In the genomic region with DNA sequence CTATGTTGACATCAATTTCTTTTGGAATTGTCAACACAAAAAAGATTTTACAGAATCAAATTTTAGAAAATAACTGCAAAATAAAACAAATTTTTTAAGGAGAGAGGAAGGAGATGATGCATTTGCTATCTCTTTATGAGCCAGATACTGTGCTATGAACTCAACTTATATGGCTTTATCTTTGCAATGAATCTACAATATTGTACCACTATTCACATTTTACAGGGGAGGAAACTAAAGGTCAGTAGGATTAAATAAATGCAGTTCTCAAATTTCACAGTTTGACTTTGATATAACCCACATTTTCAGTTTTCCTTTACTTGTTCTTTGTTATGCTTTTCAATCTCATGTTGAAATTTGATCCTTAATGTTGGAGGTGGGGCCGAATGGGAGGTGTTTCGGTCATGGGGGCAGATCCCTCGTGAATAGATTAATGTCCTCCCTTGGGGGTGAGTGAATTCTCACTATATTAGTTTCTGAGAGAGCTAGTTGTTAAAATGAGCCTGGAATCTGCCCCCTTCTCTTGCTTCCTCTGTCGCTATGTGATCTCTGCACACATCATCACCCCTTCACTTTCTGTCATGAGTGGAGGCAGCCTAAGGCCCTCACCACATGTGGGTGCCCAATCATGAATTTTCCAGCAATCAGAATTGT, we compare ENCODE assay signal across 17 cellular contexts. TPM values are rescaled to one million over a fixed set of nuclear protein-coding genes. Genes with fewer than 3 reads are reported as not detected.
DNase-seq lines count a peak whose midpoint lies in the region; TF ChIP-seq lines count a peak whose summit lies in the region.
"Had no signal": no experiment of that assay in that cellular context is flagged by ENCODE, and none has a peak within 500 bp of the region (broad histone marks: within the 10 kb centered on the region; RNA-seq: fewer than 3 reads in every experiment).

No MANE protein-coding gene starts in this region.

- no peaks in the 10 kb centered on the region for H3K27me3 ChIP-seq in neutrophil
- H3K27me3 ChIP-seq in sigmoid colon = no peaks in the 10 kb centered on the region
- H3K27me3 ChIP-seq: BE2C had no signal

- peaks cover 13% of the 10 kb centered on the region for H3K4me1 Mint-ChIP-seq in osteocyte (ENCODE audit: unreplicated experiment)

- no peak for TF ChIP-seq EP300 in sigmoid colon (IDR thresholded peaks at IDR 0.05)

- H3K4me3 Mint-ChIP-seq in osteocyte (ENCODE audit: unreplicated experiment) = no peak overlapping the region
- H3K4me3 Mint-ChIP-seq: activated CD4-positive, alpha-beta memory T cell treated with anti-CD3 and anti-CD28 coated beads, Interleukin-2, amount 10 ng/mL, durations not matched to agents 7 days and 5 days; T-helper 17 cell had no signal

- TF ChIP-seq POLR2A in sigmoid colon (IDR thresholded peaks at IDR 0.05) = no peak

- no peak overlapping the region for H3K27ac Mint-ChIP-seq in osteocyte (ENCODE audit: unreplicated experiment)
- H3K27ac Mint-ChIP-seq: activated CD4-positive, alpha-beta memory T cell treated with anti-CD3 and anti-CD28 coated beads, Interleukin-2, amount 10 ng/mL, durations not matched to agents 7 days and 5 days; T-helper 17 cell had no signal

- H3K36me3 ChIP-seq in neutrophil (no peaks in the 10 kb centered on the region), sigmoid colon (no peaks in the 10 kb centered on the region)
- H3K36me3 ChIP-seq: BE2C had no signal

- H3K9me3 ChIP-seq in neutrophil (no peaks in the 10 kb centered on the region), sigmoid colon (no peaks in the 10 kb centered on the region)
- H3K9me3 ChIP-seq: BE2C had no signal

- H3K27me3 Mint-ChIP-seq in osteocyte (ENCODE audit: unreplicated experiment) = peaks cover 2% of the 10 kb centered on the region
- H3K27me3 Mint-ChIP-seq: activated CD4-positive, alpha-beta memory T cell treated with anti-CD3 and anti-CD28 coated beads, Interleukin-2, amount 10 ng/mL, durations not matched to agents 7 days and 5 days; T-helper 17 cell had no signal

- intact Hi-C loops in sigmoid colon (cut with DNase I) = no loop called here

- no peak overlapping the region for H3K4me3 ChIP-seq in neutrophil (ENCODE audit: low read depth in 1 of 2, low read length in 1 of 2)
- H3K4me3 ChIP-seq in sigmoid colon = no peak overlapping the region
- H3K4me3 ChIP-seq: lung, PC-9 had no signal

- peak; percentile 3 for DNase-seq in EH (ENCODE audit: low read depth)
- peak; percentile 34 for DNase-seq in NCI-H2171 (lab: John Stamatoyannopoulos, UW)
- no peak for DNase-seq in epithelial cell of prostate (ENCODE audit: low read depth, low spot score)
- no peak for DNase-seq in sigmoid colon
- no peak for DNase-seq in osteocyte (ENCODE audit: extremely low spot score, unreplicated experiment)
- no peak for DNase-seq in stimulated activated CD8-positive, alpha-beta memory T cell treated with anti-CD3 and anti-CD28 coated beads, Interleukin-4, amount 100 ng/mL, for 48 hours
- no peak for DNase-seq in iPS-NIHi11 (ENCODE audit: low spot score)
- DNase-seq: activated CD4-positive, alpha-beta memory T cell treated with anti-CD3 and anti-CD28 coated beads, Interleukin-2, amount 10 ng/mL, durations not matched to agents 7 days and 5 days; activated naive CD4-positive, alpha-beta T cell treated with Interleukin-2 at 50 U/mL for 16 hours; BE2C; cortex of kidney; KBM-7; NCI-H2227 treated with DMSO at 0.1 percent for 48 hours; PC-9; T-helper 17 cell had no signal

- peak overlapping the region; percentile 90 for H3K27ac ChIP-seq in epithelial cell of prostate
- H3K27ac ChIP-seq in neutrophil = peak overlapping the region; percentile 88
- no peak overlapping the region for H3K27ac ChIP-seq in sigmoid colon
- H3K27ac ChIP-seq: PC-9 had no signal

- peaks cover 44 to 64% of the 10 kb centered on the region in 2 experiments for H3K4me1 ChIP-seq in neutrophil (ENCODE audit: control insufficient read depth in 1 of 2, insufficient read depth in 1 of 2, low read depth in 1 of 2, low read length in 1 of 2)
- no peaks in the 10 kb centered on the region for H3K4me1 ChIP-seq in sigmoid colon
- H3K4me1 ChIP-seq: BE2C had no signal

- no peak for TF ChIP-seq CTCF in neutrophil (IDR thresholded peaks at IDR 0.05)
- TF ChIP-seq CTCF in sigmoid colon (IDR thresholded peaks at IDR 0.05) = no peak
- no peak for TF ChIP-seq CTCF in osteocyte (IDR thresholded peaks at IDR 0.05)

- WGBS in sigmoid colon, 2 donors = 63 to 68% methylated on average over 4 of the region's 4 CpGs

- H3K36me3 Mint-ChIP-seq in osteocyte (ENCODE audit: unreplicated experiment) = no peaks in the 10 kb centered on the region

- H3K9me3 Mint-ChIP-seq in osteocyte (ENCODE audit: unreplicated experiment) = no peaks in the 10 kb centered on the region

RNA-seq across cellular contexts. Expression of gene CD200, which starts 44.6 kb away (rescaled TPM):
- total RNA-seq in sigmoid colon = 10 to 100 TPM in 1 of 4 donors, 1 to 10 TPM in 3; 4.4 to 13.0 (median 4.8) TPM
- 1 to 10 TPM; 1.2 to 9.6 (median 2.4) TPM for polyA plus RNA-seq in sigmoid colon
- 0.27 TPM in 1 of 2 replicates, not detected in the other for total RNA-seq in osteocyte

Comparison
In these comparisons a context has a peak if more than half of its experiments do, and no peak if none do; other contexts are left out.
1. DNase-seq: peak in EH (single experiment) and NCI-H2171 (single experiment); none in epithelial cell of prostate (single experiment), sigmoid colon (single experiment), osteocyte (single experiment), stimulated activated CD8-positive, alpha-beta memory T cell treated with anti-CD3 and anti-CD28 coated beads, Interleukin-4, amount 100 ng/mL, for 48 hours (single experiment) and iPS-NIHi11 (single experiment).
2. H3K27ac ChIP-seq: peak in epithelial cell of prostate (single experiment) and neutrophil (single experiment); none in sigmoid colon (0 of 4).